24 cellular contexts compared by ENCODE assay signal in the genomic region with DNA sequence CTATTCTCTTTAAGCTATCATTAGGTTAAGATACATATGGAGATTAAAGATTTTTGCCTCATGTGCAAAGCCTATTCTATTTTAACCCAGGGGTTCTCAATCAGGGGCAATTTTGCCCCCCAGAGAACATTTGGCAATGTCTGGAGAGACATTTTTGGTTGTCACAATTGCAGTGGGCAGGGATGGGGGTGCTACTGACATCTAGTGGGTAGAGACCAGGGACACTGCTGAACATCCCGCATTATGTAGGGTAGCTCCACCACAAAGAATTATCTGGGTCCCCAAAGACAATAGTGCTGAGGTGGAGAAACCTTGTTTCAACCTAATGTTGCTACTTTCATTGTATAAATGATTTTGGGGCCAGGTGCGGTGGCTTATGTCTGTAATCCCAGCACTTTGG.
"Had no signal": no experiment of that assay in that cellular context is flagged by ENCODE, and none has a peak within 500 bp of the region (broad histone marks: within the 10 kb centered on the region; RNA-seq: fewer than 3 reads in every experiment).

No MANE protein-coding gene starts in this region.

- H3K4me3 ChIP-seq: colonic mucosa, gastroesophageal sphincter, ovary, right lobe of liver, skin epidermis, testis, transverse colon had no signal

- H3K4me1 ChIP-seq: colonic mucosa, gastroesophageal sphincter, right lobe of liver, testis, transverse colon had no signal

- H3K9me3 ChIP-seq: colonic mucosa, gastroesophageal sphincter, ovary, right lobe of liver, testis, transverse colon had no signal

- FAIRE-seq: bronchial epithelial cell, kidney had no signal

- H3K27ac ChIP-seq: colonic mucosa, gastroesophageal sphincter, ovary, right lobe of liver, skin epidermis, testis, transverse colon had no signal

- DNase-seq: activated B cell treated with CpG ODN at 0.5 μM for 24 hours; activated CD4-positive, alpha-beta T cell treated with anti-CD3 and anti-CD28 coated beads, Interleukin-2, amount 50 U/mL, for 1 hour; activated CD8-positive, alpha-beta T cell treated with anti-CD3 and anti-CD28 coated beads for 36 hours; activated naive CD4-positive, alpha-beta T cell; activated T-cell treated with anti-CD3 and anti-CD28 coated beads, Interleukin-2, amount 50 U/mL, for 72 hours; colonic mucosa; effector CD8-positive, alpha-beta T cell; erythroblast; hippocampal formation; immature natural killer cell; kidney; naive B cell; nephron progenitor cell; ovary; right lobe of liver; stimulated activated CD4-positive, alpha-beta T cell treated with anti-CD3 and anti-CD28 coated beads, Interleukin-12 subunit alpha, Interleukin-12 subunit beta, amount 100 ng/mL, for 4 hours; stimulated activated CD4-positive, alpha-beta T cell treated with anti-CD3 and anti-CD28 coated beads, Interleukin-4, amount 100 ng/mL, for 1 hour; stimulated activated naive CD8-positive, alpha-beta T cell treated with anti-CD3 and anti-CD28 coated beads, Interleukin-15, Interleukin-2, amounts not matched to agents 100 U/mL and 50 U/mL, for 24 hours; T-helper 9 cell; testis; transverse colon had no signal

- ATAC-seq: gastroesophageal sphincter, right lobe of liver had no signal

- H3K27me3 ChIP-seq: colonic mucosa, gastroesophageal sphincter, ovary, right lobe of liver, testis, transverse colon had no signal

- H3K36me3 ChIP-seq: colonic mucosa, gastroesophageal sphincter, ovary, right lobe of liver, transverse colon had no signal
